ENCODE assay signal across 15 cellular contexts in the genomic region with DNA sequence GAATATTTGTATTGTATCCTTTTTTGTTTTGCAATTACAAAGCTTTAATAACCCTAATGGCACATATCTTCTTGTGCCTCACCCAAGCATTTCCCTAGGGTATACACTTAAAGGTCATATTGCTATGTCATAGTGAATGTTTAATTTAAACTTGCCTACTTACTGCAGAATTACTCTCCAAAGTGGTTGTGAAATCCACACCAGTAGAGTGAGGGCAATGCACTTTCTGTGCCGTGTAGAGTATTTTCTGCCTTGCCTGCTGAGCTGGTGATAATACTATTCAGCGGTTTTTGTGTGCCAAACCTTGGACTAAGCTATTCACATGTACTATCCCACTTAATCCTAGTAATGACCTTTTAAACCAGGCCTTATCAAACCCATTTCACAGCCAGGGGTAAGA.
DNase-seq lines count a peak whose midpoint lies in the region; ATAC-seq, FAIRE-seq and TF ChIP-seq lines count a peak whose summit lies in the region.
"Had no signal": no experiment of that assay in that cellular context is flagged by ENCODE, and none has a peak within 500 bp of the region (broad histone marks: within the 10 kb centered on the region; RNA-seq: fewer than 3 reads in every experiment).

No MANE protein-coding gene starts in this region.

- CTCF ChIA-PET in HEK293T (lab: Yijun Ruan, JAX): no interaction called here

- no peak overlapping the region for H3K9ac ChIP-seq in SK-N-MC (ENCODE audit: insufficient read length)

- peak; percentile 45 for DNase-seq in HEK293T (ENCODE audit: extremely low spot score)
- DNase-seq in SK-N-MC (ENCODE audit: low read depth, low spot score): no peak
- DNase-seq in left lung: no peak
- no peak for DNase-seq in C1 segment of cervical spinal cord (lab: John Stamatoyannopoulos, UW)
- no peak for DNase-seq in SW480 (ENCODE audit: low spot score)
- DNase-seq: DMS 273 treated with DMSO at 0.1 percent for 48 hours, GF-D8, H7, NCI-H187 treated with DMSO at 0.1 percent for 48 hours, NCI-H226, NCI-H526, SHP77 treated with DMSO at 0.1 percent for 48 hours had no signal

- no peak for TF ChIP-seq CTCF in left lung (IDR thresholded peaks at IDR 0.05)

- H3K36me3 ChIP-seq in SK-N-MC (ENCODE audit: insufficient read depth, low read length): no peaks in the 10 kb centered on the region
- no peaks in the 10 kb centered on the region for H3K36me3 ChIP-seq in left lung

- POLR2A ChIA-PET in HEK293T (lab: Yijun Ruan, JAX): no interaction called here

- peak; percentile 84 for ATAC-seq in left lung
- no peak for ATAC-seq in HG03469 (IDR thresholded peaks at IDR 0.05; ENCODE audit: unreplicated experiment)

- H3K4me1 ChIP-seq in left lung: no peaks in the 10 kb centered on the region

- H3K27ac ChIP-seq in SK-N-MC (peak overlapping the region; percentile 77; the same call in 1 of the 2 replicates), left lung (no peak overlapping the region)

- H3K27me3 ChIP-seq in left lung: peaks cover 0 to 2% of the 10 kb centered on the region in 2 donors

- H3K4me3 ChIP-seq in SK-N-MC (peak overlapping the region; percentile 11), left lung (no peak overlapping the region)

- intact Hi-C loops in left lung (cut with DNase I): no loop called here

- H3K9me3 ChIP-seq in SK-N-MC (ENCODE audit: low read depth, low read length) (no peaks in the 10 kb centered on the region), left lung (no peaks in the 10 kb centered on the region)

- FAIRE-seq in G401.6 (lab: Jason Lieb, UNC): peak; percentile 82
- FAIRE-seq: GM12892 had no signal

TF ChIP-seq in HEK293T, 16 proteins besides CTCF, POLR2A, EP300 and RAD21:
- no peak for TF ChIP-seq ZNF384 (IDR thresholded peaks at IDR 0.05)
- no peak for TF ChIP-seq TARDBP (IDR thresholded peaks at IDR 0.05)
- TF ChIP-seq PKNOX1 (IDR thresholded peaks at IDR 0.05): no peak
- no peak for TF ChIP-seq ARNT (IDR thresholded peaks at IDR 0.05)
- peak; percentile 42; the same call in 1 of the 2 replicates for TF ChIP-seq CTBP1 (IDR thresholded peaks at IDR 0.05; ENCODE audit: borderline replicate concordance)
